In genomic region chr11:569273-569885, GRCh38 we compare ENCODE assay signal across 9 cellular contexts. TPM values are rescaled to one million over a fixed set of nuclear protein-coding genes. Genes with fewer than 3 reads are reported as not detected.
DNase-seq lines count a peak whose midpoint lies in the region; ATAC-seq and TF ChIP-seq lines count a peak whose summit lies in the region.
"Had no signal": no experiment of that assay in that cellular context is flagged by ENCODE, and none has a peak within 500 bp of the region (broad histone marks: within the 10 kb centered on the region; RNA-seq: fewer than 3 reads in every experiment).

No MANE protein-coding gene starts in this region.

- CTCF ChIA-PET in HEK293T (lab: Yijun Ruan, JAX): no interaction called here

- ATAC-seq in DND-41 (ENCODE audit: insufficient read depth, low read depth) (no peak), GM19023 (IDR thresholded peaks at IDR 0.05; ENCODE audit: unreplicated experiment) (no peak), GM18909 (IDR thresholded peaks at IDR 0.05; ENCODE audit: poor library complexity, unreplicated experiment) (no peak)

- H4K20me1 ChIP-seq in DND-41 (ENCODE audit: insufficient read depth, low read length): peaks cover 14% of the 10 kb centered on the region

- H3K4me2 ChIP-seq in DND-41 (ENCODE audit: insufficient read depth, low read length) (peak overlapping the region; percentile 88), parathyroid adenoma (ENCODE audit: low read length) (peak overlapping the region; percentile 66)

- TF ChIP-seq CTCF in DND-41 (IDR thresholded peaks at IDR 0.05; ENCODE audit: borderline replicate concordance, extremely low read depth, low read length, poor library complexity, severe bottlenecking): no peak
- TF ChIP-seq CTCF in fibroblast of villous mesenchyme (IDR thresholded peaks at IDR 0.05; ENCODE audit: insufficient read depth, low read depth, low read length): no peak
- no peak for TF ChIP-seq CTCF in parathyroid adenoma (IDR thresholded peaks at IDR 0.05)

- H3K79me2 ChIP-seq in DND-41 (ENCODE audit: insufficient read depth, low read length) (peaks cover 13% of the 10 kb centered on the region; the same call in 1 of the 2 replicates), parathyroid adenoma (no peaks in the 10 kb centered on the region)

- no peaks in the 10 kb centered on the region for H3K27me3 ChIP-seq in DND-41 (ENCODE audit: insufficient read depth, low read length, poor library complexity)
- peaks cover 10% of the 10 kb centered on the region for H3K27me3 ChIP-seq in SJCRH30
- no peaks in the 10 kb centered on the region for H3K27me3 ChIP-seq in parathyroid adenoma (ENCODE audit: control insufficient read depth, insufficient read depth, low read length)

- H3K9ac ChIP-seq in DND-41 (ENCODE audit: low read depth, low read length): peak overlapping the region; percentile 96
- no peak overlapping the region for H3K9ac ChIP-seq in parathyroid adenoma

- POLR2A ChIA-PET in HEK293T (lab: Yijun Ruan, JAX): interaction anchor here (1.0 to 1.8 kb wide), 2 partner anchors 12 to 33 kb away, joined by 3 read pairs; no protein-coding TSS in a partner anchor

- DNase-seq in DND-41: no peak
- no peak for DNase-seq in SJCRH30
- no peak for DNase-seq in fibroblast of villous mesenchyme (ENCODE audit: low read depth)
- DNase-seq in HPDE6-E6E7 (ENCODE audit: extremely low spot score): no peak
- DNase-seq in HEK293T (ENCODE audit: extremely low spot score): no peak
- DNase-seq: activated CD4-positive, alpha-beta T cell treated with anti-CD3 and anti-CD28 coated beads, Interleukin-2, amount 50 U/mL, for 48 hours had no signal

- H3K4me1 ChIP-seq in DND-41 (ENCODE audit: insufficient read depth, low read length) (peaks cover 34% of the 10 kb centered on the region), SJCRH30 (peaks cover 7% of the 10 kb centered on the region), parathyroid adenoma (no peaks in the 10 kb centered on the region)

- H3K36me3 ChIP-seq in DND-41 (ENCODE audit: insufficient read depth, low read length) (peaks cover 25% of the 10 kb centered on the region; the same call in 1 of the 2 replicates), SJCRH30 (no peaks in the 10 kb centered on the region), parathyroid adenoma (ENCODE audit: control insufficient read depth, insufficient read depth, low read length) (no peaks in the 10 kb centered on the region)

- H2AFZ ChIP-seq in DND-41 (ENCODE audit: low read depth, low read length) (peak overlapping the region; percentile 70; the same call in 1 of the 2 replicates), parathyroid adenoma (peak overlapping the region; percentile 51)

- H3K9me3 ChIP-seq in DND-41 (ENCODE audit: insufficient read depth, low read length, severe bottlenecking): no peaks in the 10 kb centered on the region
- H3K9me3 ChIP-seq in SJCRH30 (replicated peaks): no peaks in the 10 kb centered on the region
- no peaks in the 10 kb centered on the region for H3K9me3 ChIP-seq in parathyroid adenoma (ENCODE audit: control insufficient read depth, low read length)

- peak overlapping the region; percentile 59 to 76 for H3K4me3 ChIP-seq in DND-41 (ENCODE audit: low read depth in 1 of 2, low read length in 2 of 2)
- peak overlapping the region; percentile 57 for H3K4me3 ChIP-seq in SJCRH30
- peak overlapping the region; percentile 71 for H3K4me3 ChIP-seq in fibroblast of villous mesenchyme (ENCODE audit: low read depth, low read length)
- peak overlapping the region; percentile 34 for H3K4me3 ChIP-seq in parathyroid adenoma (ENCODE audit: low read depth, low read length)

- H3K27ac ChIP-seq in DND-41 (ENCODE audit: low read length) (peak overlapping the region; percentile 64), SJCRH30 (no peak overlapping the region), parathyroid adenoma (no peak overlapping the region)

TF ChIP-seq in HEK293T, 16 proteins besides CTCF, POLR2A, EP300 and RAD21:
- no peak for TF ChIP-seq CTBP1 (IDR thresholded peaks at IDR 0.05; ENCODE audit: borderline replicate concordance)
- TF ChIP-seq SUZ12 (IDR thresholded peaks at IDR 0.05): no peak
- no peak for TF ChIP-seq BHLHE40 (IDR thresholded peaks at IDR 0.05; ENCODE audit: borderline replicate concordance)
- TF ChIP-seq HDGF (IDR thresholded peaks at IDR 0.05; ENCODE audit: borderline replicate concordance): no peak
- TF ChIP-seq ELF4 (IDR thresholded peaks at IDR 0.05): no peak
- no peak for TF ChIP-seq NFRKB (IDR thresholded peaks at IDR 0.05)
- TF ChIP-seq FOXK2 (IDR thresholded peaks at IDR 0.05): no peak
- TF ChIP-seq TARDBP (IDR thresholded peaks at IDR 0.05): no peak
- no peak for TF ChIP-seq FOXM1 (IDR thresholded peaks at IDR 0.05; ENCODE audit: borderline replicate concordance)
- no peak for TF ChIP-seq PKNOX1 (IDR thresholded peaks at IDR 0.05)
- TF ChIP-seq ARNT (IDR thresholded peaks at IDR 0.05): no peak
- no peak for TF ChIP-seq SP1 (IDR thresholded peaks at IDR 0.05)

RNA-seq across cellular contexts. Expression of gene PHRF1, which starts 6.9 kb away (rescaled TPM):
- total RNA-seq in SJCRH30 (2014; rRNA removed; shearing (Covaris generic)): 30.8 and 34.3 TPM in 2 replicates
- 29.4 and 38.7 TPM in 2 replicates for total RNA-seq in fibroblast of villous mesenchyme

RNA-seq across cellular contexts. Expression of gene RASSF7, which starts 8.6 kb away (rescaled TPM):
- total RNA-seq in SJCRH30 (2014; rRNA removed; shearing (Covaris generic)): 6.9 and 7.4 TPM in 2 replicates
- total RNA-seq in fibroblast of villous mesenchyme: 14.2 and 15.5 TPM in 2 replicates

RNA-seq across cellular contexts. Expression of gene LMNTD2, which starts 8.8 kb away (rescaled TPM):
- 0.43 and 0.51 TPM in 2 replicates for total RNA-seq in SJCRH30 (2014; rRNA removed; shearing (Covaris generic))
- total RNA-seq in fibroblast of villous mesenchyme: 1.6 and 2.2 TPM in 2 replicates

RNA-seq across cellular contexts. Expression of gene LRRC56, which starts 32.1 kb away (rescaled TPM):
- total RNA-seq in SJCRH30 (2014; rRNA removed; shearing (Covaris generic)): 0.08 and 0.20 TPM in 2 replicates
- 0.43 and 0.64 TPM in 2 replicates for total RNA-seq in fibroblast of villous mesenchyme

RNA-seq across cellular contexts. Expression of gene HRAS, which starts 34.0 kb away (rescaled TPM):
- 75.7 and 80.1 TPM in 2 replicates for total RNA-seq in SJCRH30 (2014; rRNA removed; shearing (Covaris generic))
- 36.7 and 47.0 TPM in 2 replicates for total RNA-seq in fibroblast of villous mesenchyme
